In the genomic region with DNA sequence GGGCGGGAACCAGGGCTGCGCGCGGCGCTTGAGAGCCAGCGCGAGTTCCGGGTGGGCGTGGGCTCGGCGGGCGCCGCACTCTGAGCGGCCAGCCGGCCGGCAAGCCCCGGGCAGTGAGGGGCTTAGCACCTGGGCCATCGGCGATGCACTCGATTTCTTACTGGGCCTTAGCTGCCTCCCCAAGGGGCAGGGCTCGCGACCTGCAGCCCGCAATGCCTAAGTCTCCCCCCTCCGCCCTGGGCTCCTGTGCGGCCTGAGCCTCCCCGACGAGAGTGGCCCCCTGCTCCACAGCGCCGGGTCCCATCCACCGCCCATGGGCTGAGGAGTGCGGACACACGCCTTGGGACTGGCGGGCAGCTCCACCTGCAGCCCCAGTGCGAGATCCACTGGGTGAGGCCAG, we compare ENCODE assay signal across 34 cellular contexts. TPM values are rescaled to one million over a fixed set of nuclear protein-coding genes. Genes with fewer than 3 reads are reported as not detected.
"Had no signal": no experiment of that assay in that cellular context is flagged by ENCODE, and none has a peak within 500 bp of the region (broad histone marks: within the 10 kb centered on the region; RNA-seq: fewer than 3 reads in every experiment).

No MANE protein-coding gene starts in this region.

- H3K36me3 ChIP-seq: brain microvascular endothelial cell had no signal

- H3K27ac ChIP-seq: brain microvascular endothelial cell, PC-9, RWPE1, VCaP had no signal

- DNase-seq: activated B cell treated with CpG ODN at 0.5 μM for 24 hours; activated CD4-positive, alpha-beta memory T cell treated with anti-CD3 and anti-CD28 coated beads for 36 hours; activated CD4-positive, alpha-beta T cell treated with anti-CD3 and anti-CD28 coated beads for 4 hours; activated CD4-positive, alpha-beta T cell treated with anti-CD3 and anti-CD28 coated beads, Interleukin-2, amount 50 U/mL, for 1 hour; activated CD4-positive, CD25-positive, alpha-beta regulatory T cell treated with anti-CD3 and anti-CD28 coated beads, Interleukin-2, amount 50 U/mL, for 72 hours; activated CD8-positive, alpha-beta memory T cell treated with anti-CD3 and anti-CD28 coated beads, Interleukin-2, amount 50 U/mL, for 4 hours; activated naive CD4-positive, alpha-beta T cell; activated naive CD4-positive, alpha-beta T cell treated with anti-CD3 and anti-CD28 coated beads, Interleukin-2, amount 50 U/mL, for 16 hours; activated naive CD8-positive, alpha-beta T cell treated with anti-CD3 and anti-CD28 coated beads for 36 hours; activated T-cell treated with anti-CD3 and anti-CD28 coated beads for 4 hours; activated T-cell treated with anti-CD3 and anti-CD28 coated beads, Interleukin-2, amount 50 U/mL, for 4 hours; amniotic stem cell; aorta; brain microvascular endothelial cell; Karpas-422; KBM-7; NCI-H1048; NCI-H1105 treated with DMSO at 0.1 percent for 48 hours; NCI-H1436; NCI-H1694; NCI-H2029 treated with DMSO at 0.1 percent for 48 hours; NCI-H2107; NCI-H2171; NCI-H510A; NCI-H526; NCI-H748 treated with DMSO at 0.1 percent for 48 hours; NK-92 treated with Interleukin-12 subunit alpha and Interleukin-12 subunit beta, amount 100 ng/mL, for 24 hours; PC-9; SIG-M5; T-cell; T-helper 17 cell had no signal

- H3K4me3 ChIP-seq: PC-9 had no signal

- H3K27me3 ChIP-seq: brain microvascular endothelial cell had no signal

RNA-seq across cellular contexts. Expression of a gene that starts 36.5 kb away (rescaled TPM):
- total RNA-seq: activated T-helper 1 cell treated with anti-CD3 and anti-CD28 coated beads, Interleukin-12 subunit alpha, Interleukin-12 subunit beta, Interleukin-2, Interleukin-4 antibody, amounts not matched to agents 30 ng/mL and 10 ng/mL and 1 ng/mL, durations not matched to agents 14 hours and 24 hours and 36 hours had no signal
